26 cellular contexts compared by ENCODE assay signal in the genomic region with DNA sequence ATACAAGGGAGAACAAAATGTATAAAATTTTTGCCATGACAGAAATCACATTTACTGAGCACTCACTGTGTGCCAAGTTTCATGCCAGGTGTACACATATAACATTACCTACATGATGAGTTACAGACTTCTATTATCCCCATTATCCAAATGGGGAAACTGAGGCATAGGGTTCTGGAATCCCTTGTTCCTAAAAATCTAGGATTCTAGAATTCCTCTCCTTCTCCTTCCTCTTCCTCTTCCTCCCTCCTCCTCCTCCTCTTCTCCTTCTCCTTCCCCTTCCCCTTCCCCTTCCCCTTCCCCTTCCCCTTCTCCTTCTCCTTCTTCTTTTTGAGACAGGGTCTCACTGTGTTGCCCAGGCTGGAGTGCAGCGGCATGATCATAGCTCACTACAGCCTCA. TPM values are rescaled to one million over a fixed set of nuclear protein-coding genes. Genes with fewer than 3 reads are reported as not detected.
"Had no signal": no experiment of that assay in that cellular context is flagged by ENCODE, and none has a peak within 500 bp of the region (broad histone marks: within the 10 kb centered on the region; RNA-seq: fewer than 3 reads in every experiment).

No MANE protein-coding gene starts in this region.

- H3K4me3 Mint-ChIP-seq: naive thymus-derived CD4-positive, alpha-beta T cell; nephron progenitor cell; type B pancreatic cell had no signal

- DNase-seq: dorsolateral prefrontal cortex; effector CD8-positive, alpha-beta T cell; hippocampal formation; kidney glomerular epithelial cell; naive thymus-derived CD4-positive, alpha-beta T cell; nephron progenitor cell; sigmoid colon; stimulated activated CD4-positive, alpha-beta T cell treated with anti-CD3 and anti-CD28 coated beads, Interleukin-2, amount 100 ng/mL, for 24 hours; stimulated activated CD4-positive, alpha-beta T cell treated with anti-CD3 and anti-CD28 coated beads, Interleukin-4, amount 100 ng/mL, for 4 hours; stimulated activated naive CD4-positive, alpha-beta T cell treated with Interleukin-2 at 50 U/mL for 16 hours; thyroid gland had no signal

- H3K36me3 Mint-ChIP-seq: naive thymus-derived CD4-positive, alpha-beta T cell; type B pancreatic cell had no signal

- H3K4me3 ChIP-seq: coronary artery, dorsolateral prefrontal cortex, heart left ventricle, sigmoid colon, skin epidermis, suprapubic skin, thyroid gland had no signal

- H3K9me3 ChIP-seq: heart left ventricle, sigmoid colon, suprapubic skin, thyroid gland had no signal

- H3K9me3 Mint-ChIP-seq: naive thymus-derived CD4-positive, alpha-beta T cell; nephron progenitor cell; type B pancreatic cell had no signal

- H3K27ac Mint-ChIP-seq: nephron progenitor cell, type B pancreatic cell had no signal

- ATAC-seq: heart left ventricle; naive thymus-derived CD4-positive, alpha-beta T cell had no signal

- H3K27me3 ChIP-seq: heart left ventricle, sigmoid colon, suprapubic skin, thyroid gland had no signal

- H3K36me3 ChIP-seq: heart left ventricle, sigmoid colon, suprapubic skin, thyroid gland had no signal

- FAIRE-seq: frontal cortex, islet of Langerhans, urothelium cell line had no signal

- H3K27ac ChIP-seq: coronary artery, dorsolateral prefrontal cortex, heart left ventricle, sigmoid colon, suprapubic skin, thyroid gland had no signal

RNA-seq across cellular contexts. Expression of a gene that starts 35.4 kb away (rescaled TPM):
- total RNA-seq: dorsolateral prefrontal cortex; frontal cortex; glomerular endothelial cell; heart left ventricle; mesenteric fat pad; mononuclear cell; naive thymus-derived CD4-positive, alpha-beta T cell; osteoblast; pulmonary artery endothelial cell; sigmoid colon; suprapubic skin had no signal
- polyA plus RNA-seq: heart left ventricle; liver; naive thymus-derived CD4-positive, alpha-beta T cell; sigmoid colon had no signal

RNA-seq across cellular contexts. Expression of a gene that starts 43.3 kb away (rescaled TPM):
- total RNA-seq: frontal cortex; glomerular endothelial cell; heart left ventricle; lung microvascular endothelial cell; mesenteric fat pad; mononuclear cell; naive thymus-derived CD4-positive, alpha-beta T cell; osteoblast; sigmoid colon had no signal
- polyA plus RNA-seq: naive thymus-derived CD4-positive, alpha-beta T cell had no signal
